ENCODE assay signal across 8 cellular contexts in genomic region chr2:65397122-65397521, GRCh38. TPM values are rescaled to one million over a fixed set of nuclear protein-coding genes. Genes with fewer than 3 reads are reported as not detected.
DNase-seq lines count a peak whose midpoint lies in the region; ATAC-seq, FAIRE-seq and TF ChIP-seq lines count a peak whose summit lies in the region.

No MANE protein-coding gene starts in this region.

- H3K4me1 ChIP-seq in liver (ENCODE audit: control insufficient read depth in 4 of 4, insufficient read depth in 4 of 4, low read length in 3 of 4), result peaks cover 8 to 34% (median 20%) of the 10 kb centered on the region in 4 donors
- H3K4me1 ChIP-seq in aorta (ENCODE audit: control insufficient read depth in 1 of 2, insufficient read depth in 2 of 2, low read length in 2 of 2), result peaks cover 2 to 18% of the 10 kb centered on the region in 2 donors

- TF ChIP-seq CTCF in SU-DHL-6 (IDR thresholded peaks at IDR 0.05; ENCODE audit: insufficient read depth, low read length, poor library complexity, severe bottlenecking) (no peak), liver (IDR thresholded peaks at IDR 0.05; ENCODE audit: low read depth, low read length, missing input control) (no peak)

- H3K27me3 ChIP-seq in SU-DHL-6 (ENCODE audit: low read length) (no peaks in the 10 kb centered on the region), liver (ENCODE audit: control insufficient read depth in 4 of 4, insufficient read depth in 4 of 4, low read length in 3 of 4) (no peaks in the 10 kb centered on the region), aorta (ENCODE audit: control insufficient read depth in 1 of 2, insufficient read depth in 2 of 2, low read length in 1 of 2) (no peaks in the 10 kb centered on the region)

- peak; percentile 50 for ATAC-seq in aorta (ENCODE audit: low FRiP score)

- FAIRE-seq in RCC 7860 (lab: Jason Lieb, UNC) (no peak), HTR-8/SVneo (lab: Jason Lieb, UNC) (no peak)

- TF ChIP-seq RAD21 in liver (IDR thresholded peaks at IDR 0.05), result no peak

- peaks cover 57% of the 10 kb centered on the region for H3F3A ChIP-seq in SU-DHL-6 (ENCODE audit: insufficient read depth)

- intact Hi-C loops in aorta (cut with DNase I), result no loop called here

- H3K9me3 ChIP-seq in SU-DHL-6 (ENCODE audit: insufficient read depth, low read length) (no peaks in the 10 kb centered on the region), liver (ENCODE audit: control insufficient read depth in 4 of 4, low read length in 3 of 4) (no peaks in the 10 kb centered on the region), aorta (ENCODE audit: control insufficient read depth, low read length) (no peaks in the 10 kb centered on the region)

- H3K79me2 ChIP-seq in SU-DHL-6 (ENCODE audit: insufficient read depth, low read length), result peaks cover 97% of the 10 kb centered on the region

- peak overlapping the region; percentile 95 for H3K27ac ChIP-seq in SU-DHL-6 (ENCODE audit: low read depth, low read length)
- H3K27ac ChIP-seq in liver (ENCODE audit: low read depth in 1 of 2, low read length in 2 of 2), result peak overlapping the region; percentile 6 to 50
- peak overlapping the region; percentile 36 to 88 for H3K27ac ChIP-seq in aorta (ENCODE audit: low read depth in 1 of 2, low read length in 2 of 2)

- H3K4me2 ChIP-seq in SU-DHL-6 (ENCODE audit: low read depth, low read length, poor library complexity, severe bottlenecking), result peak overlapping the region; percentile 84

- no peaks in the 10 kb centered on the region for H3K9me2 ChIP-seq in SU-DHL-6 (replicated peaks; ENCODE audit: insufficient read depth, low read length)

- peak in 2 of 3 donors; percentile 8 to 19 for DNase-seq in stimulated activated CD4-positive, alpha-beta T cell treated with anti-CD3 and anti-CD28 coated beads, Interleukin-12 subunit alpha, Interleukin-12 subunit beta, amount 100 ng/mL, for 48 hours (ENCODE audit: low read depth in 2 of 3, low spot score in 1 of 3)
- DNase-seq in stimulated activated CD4-positive, alpha-beta T cell treated with anti-CD3 and anti-CD28 coated beads, Interleukin-4, amount 100 ng/mL, for 4 hours, result no peak
- DNase-seq in aorta (no peak), RCC 7860 (ENCODE audit: low spot score) (no peak), NCI-H128 (lab: John Stamatoyannopoulos, UW; ENCODE audit: unreplicated experiment) (no peak), HTR-8/SVneo (ENCODE audit: insufficient read length, low spot score) (no peak)

- H4K20me1 ChIP-seq in SU-DHL-6 (ENCODE audit: low read depth, low read length), result no peaks in the 10 kb centered on the region

- H3K9ac ChIP-seq in SU-DHL-6 (ENCODE audit: low read length) (peak overlapping the region; percentile 45), liver (ENCODE audit: low read depth in 1 of 2, low read length in 2 of 2) (no peak overlapping the region)

- H3K36me3 ChIP-seq in SU-DHL-6 (ENCODE audit: low read length) (no peaks in the 10 kb centered on the region), liver (ENCODE audit: control insufficient read depth in 4 of 4, insufficient read depth in 3 of 4, low read depth in 1 of 4, low read length in 3 of 4) (no peaks in the 10 kb centered on the region), aorta (ENCODE audit: control insufficient read depth in 1 of 2, insufficient read depth in 2 of 2, low read length in 1 of 2) (no peaks in the 10 kb centered on the region)

- WGBS in liver, result 80% methylated on average over 2 of the region's 2 CpGs
- 25 to 37% methylated on average over 2 of the region's 2 CpGs for WGBS in aorta, 2 donors

- H3K4me3 ChIP-seq in SU-DHL-6 (ENCODE audit: insufficient read depth, low read length, poor library complexity, severe bottlenecking) (peak overlapping the region; percentile 0), liver (ENCODE audit: low read depth in 1 of 3, low read length in 3 of 3) (no peak overlapping the region), aorta (ENCODE audit: low read length in 2 of 2) (no peak overlapping the region)

- no peak overlapping the region for H2AFZ ChIP-seq in SU-DHL-6 (ENCODE audit: low read depth, low read length, severe bottlenecking)

TF ChIP-seq in liver, 16 proteins besides CTCF, POLR2A, EP300 and RAD21:
- TF ChIP-seq TAF1 (conservative IDR thresholded peaks at IDR 0.05) (no peak), SP1 (IDR thresholded peaks at IDR 0.05) (no peak), GABPA (IDR thresholded peaks at IDR 0.05 in 1 of 2, conservative IDR thresholded peaks at IDR 0.05 in 1 of 2) (no peak), ZBTB33 (IDR thresholded peaks at IDR 0.05) (no peak), ATF3 (IDR thresholded peaks at IDR 0.05) (no peak), HNF4G (IDR thresholded peaks at IDR 0.05) (no peak), YY1 (IDR thresholded peaks at IDR 0.05) (no peak), RXRA (IDR thresholded peaks at IDR 0.05) (no peak), NR2F2 (IDR thresholded peaks at IDR 0.05) (no peak), HNF4A (conservative IDR thresholded peaks at IDR 0.05) (no peak), FOXA1 (IDR thresholded peaks at IDR 0.05) (no peak), REST (IDR thresholded peaks at IDR 0.05) (no peak), MAX (IDR thresholded peaks at IDR 0.05) (no peak), EGR1 (IDR thresholded peaks at IDR 0.05; ENCODE audit: low read depth in 2 of 2) (no peak), JUND (IDR thresholded peaks at IDR 0.05) (no peak), FOXA2 (IDR thresholded peaks at IDR 0.05) (no peak)

RNA-seq across cellular contexts. Expression of gene SPRED2, which starts 35.3 kb away (rescaled TPM):
- 1 to 10 TPM; 6.9 to 7.5 TPM for total RNA-seq in liver
- polyA plus RNA-seq in liver, result 1 to 10 TPM; 6.7 to 7.3 TPM
- total RNA-seq in aorta, result 10 to 100 TPM; 36.5 to 38.3 TPM
- polyA plus RNA-seq in aorta, result 10 to 100 TPM in 1 of 2 donors, 1 to 10 TPM in 1; 9.9 to 19.7 TPM

Comparison
In these comparisons a context has a peak if more than half of its experiments do, and no peak if none do; other contexts are left out.
1. DNase-seq: peak in stimulated activated CD4-positive, alpha-beta T cell treated with anti-CD3 and anti-CD28 coated beads, Interleukin-12 subunit alpha, Interleukin-12 subunit beta, amount 100 ng/mL, for 48 hours (2 of 3); none in stimulated activated CD4-positive, alpha-beta T cell treated with anti-CD3 and anti-CD28 coated beads, Interleukin-4, amount 100 ng/mL, for 4 hours (0 of 2), aorta (0 of 2), RCC 7860 (single experiment), NCI-H128 (single experiment) and HTR-8/SVneo (single experiment).
2. H3K27ac ChIP-seq: peak in every context shown above with its lines; median percentile 95 in SU-DHL-6; 62 in aorta; 28 in liver.
3. RNA of gene SPRED2, which starts 35.3 kb away (total RNA-seq): 36.5 to 38.3 TPM in aorta; 6.9 to 7.5 TPM in liver; every median in the first group is over 4 times any median in the second.